ENCODE assay signal across 8 cellular contexts in the genomic region with DNA sequence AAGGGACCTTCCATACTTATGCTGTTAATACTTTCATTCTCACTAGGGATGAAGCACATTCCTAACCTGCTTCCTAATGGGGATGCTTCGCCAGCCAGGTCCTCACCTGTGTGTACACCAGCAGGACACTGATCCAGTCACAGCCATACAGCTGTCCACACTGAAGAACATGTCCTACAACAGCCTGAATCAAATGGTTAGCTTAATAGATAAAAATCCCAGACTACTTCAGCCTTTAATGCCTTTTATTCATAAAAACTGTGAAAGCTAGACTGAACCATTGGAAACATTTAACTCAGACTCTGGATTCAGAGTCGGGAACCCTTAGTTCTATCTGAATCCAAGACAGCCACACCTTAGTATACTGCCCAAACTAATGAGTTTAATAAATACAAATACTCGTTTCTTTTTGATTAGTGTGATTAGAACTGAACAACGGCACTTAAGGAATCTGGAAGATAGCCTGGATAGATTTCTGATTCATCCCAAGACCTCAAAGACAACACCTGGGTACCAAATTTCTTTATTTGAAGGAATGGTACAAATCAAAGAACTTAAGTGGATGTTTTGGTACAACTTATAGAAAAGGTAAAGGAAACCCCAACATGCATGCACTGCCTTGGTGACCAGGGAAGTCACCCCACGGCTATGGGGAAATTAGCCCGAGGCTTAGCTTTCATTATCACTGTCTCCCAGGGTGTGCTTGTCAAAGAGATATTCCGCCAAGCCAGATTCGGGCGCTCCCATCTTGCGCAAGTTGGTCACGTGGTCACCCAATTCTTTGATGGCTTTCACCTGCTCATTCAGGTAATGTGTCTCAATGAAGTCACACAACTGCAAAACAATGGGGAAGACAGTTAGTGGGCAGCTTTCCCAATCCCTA. TPM values are rescaled to one million over a fixed set of nuclear protein-coding genes. Genes with fewer than 3 reads are reported as not detected.
DNase-seq lines count a peak whose midpoint lies in the region; ATAC-seq, FAIRE-seq and TF ChIP-seq lines count a peak whose summit lies in the region.
"Not testable (repeated sequence)": the region's sequence is repeated elsewhere in the genome, so short reads cannot be mapped to it uniquely, and the experiment has no call there.

No MANE protein-coding gene starts in this region.

- H3K36me3 ChIP-seq in CD8-positive, alpha-beta T cell (ENCODE audit: insufficient read depth, low read length), result peaks cover 17% of the 10 kb centered on the region
- H3K36me3 ChIP-seq in astrocyte (ENCODE audit: insufficient read depth, low read length) (peaks cover 22% of the 10 kb centered on the region), right lobe of liver (peaks cover 0 to 28% (median 14%) of the 10 kb centered on the region in 4 donors)
- H3K36me3 ChIP-seq in parathyroid adenoma (ENCODE audit: control insufficient read depth, insufficient read depth, low read length), result not testable (repeated sequence)

- FAIRE-seq in astrocyte (lab: Jason Lieb, UNC), result not testable (repeated sequence)

- H3K4me3 ChIP-seq in CD8-positive, alpha-beta T cell (ENCODE audit: low read depth, low read length); astrocyte (ENCODE audit: insufficient read depth, low read depth, low read length): not testable (repeated sequence)
- peak overlapping the region; percentile 95 for H3K4me3 ChIP-seq in NB4 (ENCODE audit: low read depth, low read length)
- peak overlapping the region; percentile 100 for H3K4me3 ChIP-seq in epithelial cell of proximal tubule (ENCODE audit: low read depth, low read length)
- H3K4me3 ChIP-seq in right lobe of liver, result peak overlapping the region in 1 of 3 donors; percentile 98
- peak overlapping the region; percentile 97 for H3K4me3 ChIP-seq in parathyroid adenoma (ENCODE audit: low read depth, low read length)

- H3K27me3 ChIP-seq in CD8-positive, alpha-beta T cell (ENCODE audit: insufficient read depth, low read length); astrocyte (ENCODE audit: insufficient read depth, low read length); right lobe of liver; parathyroid adenoma (ENCODE audit: control insufficient read depth, insufficient read depth, low read length): not testable (repeated sequence)

- intact Hi-C loops in CD8-positive, alpha-beta T cell (cut with DNase I, micrococcal nuclease); right lobe of liver (cut with DNase I): not testable (repeated sequence)

- CTCF ChIA-PET in CD8-positive, alpha-beta T cell (lab: Charles Lee), result interaction anchor here (0.9 to 1.2 kb wide), 4 partner anchors 66 to 144 kb away, joined by 3 to 5 read pairs (median 3); no protein-coding TSS in a partner anchor

- H4K20me1 ChIP-seq in astrocyte (ENCODE audit: insufficient read depth, low read length), result peaks cover 59% of the 10 kb centered on the region

- H3K9me3 ChIP-seq in CD8-positive, alpha-beta T cell (ENCODE audit: low read length); astrocyte (ENCODE audit: insufficient read depth, low read depth, low read length); right lobe of liver; parathyroid adenoma (ENCODE audit: control insufficient read depth, low read length): not testable (repeated sequence)

- H3K27ac Mint-ChIP-seq in CD8-positive, alpha-beta T cell, result peak overlapping the region; percentile 87
- peak overlapping the region; percentile 29 for H3K27ac Mint-ChIP-seq in astrocyte (ENCODE audit: unreplicated experiment)

- H3K9me3 Mint-ChIP-seq in CD8-positive, alpha-beta T cell; astrocyte (ENCODE audit: unreplicated experiment): not testable (repeated sequence)

- peaks cover 40% of the 10 kb centered on the region for H3K4me1 ChIP-seq in CD8-positive, alpha-beta T cell (ENCODE audit: insufficient read depth, low read length)
- H3K4me1 ChIP-seq in astrocyte (ENCODE audit: insufficient read depth, low read length) (peaks cover 17% of the 10 kb centered on the region), right lobe of liver (peaks cover 0 to 49% (median 14%) of the 10 kb centered on the region in 4 donors)
- H3K4me1 ChIP-seq in parathyroid adenoma, result not testable (repeated sequence)

- H3K9ac ChIP-seq in astrocyte (ENCODE audit: low read length); parathyroid adenoma: not testable (repeated sequence)

- peaks cover 41% of the 10 kb centered on the region for H3K79me2 ChIP-seq in astrocyte (ENCODE audit: insufficient read depth, low read length)
- H3K79me2 ChIP-seq in parathyroid adenoma, result not testable (repeated sequence)

- H3K4me2 ChIP-seq in astrocyte (ENCODE audit: low read length) (peak overlapping the region; percentile 94), parathyroid adenoma (ENCODE audit: low read length) (peak overlapping the region; percentile 17)

- POLR2A ChIA-PET in CD8-positive, alpha-beta T cell (lab: Charles Lee), result interaction anchor here (0.7 kb wide), 1 partner anchor 36 kb away, joined by 3 read pairs; no protein-coding TSS in a partner anchor

- 31% methylated on average over 9 of the region's 11 CpGs for WGBS in right lobe of liver (ENCODE audit: insufficient coverage, low coverage, low lambda C conversion rate, missing lambda C conversion rate)

- peaks cover 40% of the 10 kb centered on the region for H3K36me3 Mint-ChIP-seq in CD8-positive, alpha-beta T cell
- H3K36me3 Mint-ChIP-seq in astrocyte (ENCODE audit: low read depth, unreplicated experiment), result peaks cover 30% of the 10 kb centered on the region

- peak overlapping the region; percentile 96 for H3K4me3 Mint-ChIP-seq in CD8-positive, alpha-beta T cell
- peak overlapping the region; percentile 93 for H3K4me3 Mint-ChIP-seq in astrocyte (ENCODE audit: unreplicated experiment)

- not testable (repeated sequence) for H2AFZ ChIP-seq in astrocyte (ENCODE audit: low read depth, low read length); parathyroid adenoma

- H3K27ac ChIP-seq in CD8-positive, alpha-beta T cell (ENCODE audit: low read depth, low read length); astrocyte (ENCODE audit: low read depth, low read length): not testable (repeated sequence)
- H3K27ac ChIP-seq in right lobe of liver (peak overlapping the region; percentile 35 to 93 (median 93)), parathyroid adenoma (peak overlapping the region; percentile 99), temporal lobe (ENCODE audit: low read depth, low read length) (peak overlapping the region; percentile 47)

- peaks cover 43% of the 10 kb centered on the region for H3K4me1 Mint-ChIP-seq in CD8-positive, alpha-beta T cell (ENCODE audit: low read depth)
- H3K4me1 Mint-ChIP-seq in astrocyte (ENCODE audit: low read depth, unreplicated experiment), result peaks cover 23% of the 10 kb centered on the region

- peak; percentile 5 for ATAC-seq in CD8-positive, alpha-beta T cell
- peak in 1 of 4 donors; percentile 6 for ATAC-seq in right lobe of liver

- not testable (repeated sequence) for H3K27me3 Mint-ChIP-seq in CD8-positive, alpha-beta T cell (ENCODE audit: low read depth); astrocyte (ENCODE audit: low read depth, unreplicated experiment)

- TF ChIP-seq POLR2A in NB4 (IDR thresholded peaks at IDR 0.05; ENCODE audit: extremely low read depth, insufficient read length); right lobe of liver (IDR thresholded peaks at IDR 0.05): not testable (repeated sequence)

- DNase-seq in CD8-positive, alpha-beta T cell, result peak in 2 of 7 experiments; percentile 41 to 42
- not testable (repeated sequence) for DNase-seq in NB4 (ENCODE audit: low read depth); astrocyte (ENCODE audit: low read depth); epithelial cell of proximal tubule (ENCODE audit: low read depth)
- DNase-seq in activated CD4-positive, CD25-positive, alpha-beta regulatory T cell treated with anti-CD3 and anti-CD28 coated beads, Interleukin-2, amount 50 U/mL, for 72 hours, result peak; percentile 21
- peak in 2 of 3 donors; percentile 48 to 71 for DNase-seq in right lobe of liver

- not testable (repeated sequence) for TF ChIP-seq CTCF in CD8-positive, alpha-beta T cell (IDR thresholded peaks at IDR 0.05); NB4 (IDR thresholded peaks at IDR 0.05; ENCODE audit: low read depth, low read length); astrocyte (IDR thresholded peaks at IDR 0.05; ENCODE audit: insufficient read depth, low read depth, low read length); epithelial cell of proximal tubule (conservative IDR thresholded peaks at IDR 0.05; ENCODE audit: low read depth, low read length); right lobe of liver (IDR thresholded peaks at IDR 0.05); parathyroid adenoma (IDR thresholded peaks at IDR 0.05)

RNA-seq across cellular contexts. Expression of gene FTH1, which starts 3.1 kb away (rescaled TPM):
- total RNA-seq in CD8-positive, alpha-beta T cell, result 1,000 to 10,000 TPM; 2,788 to 2,859 TPM
- total RNA-seq in astrocyte, result 2,052 and 2,092 TPM in 2 replicates
- total RNA-seq in epithelial cell of proximal tubule, result 518 and 789 TPM in 2 replicates
- 1,000 to 10,000 TPM; 1,131 to 2,981 (median 2,140) TPM for total RNA-seq in right lobe of liver
- total RNA-seq in temporal lobe, result 649 TPM

RNA-seq across cellular contexts. Expression of gene BEST1, which starts 14.1 kb away (rescaled TPM):
- under 1 TPM; 0.08 to 0.31 TPM for total RNA-seq in CD8-positive, alpha-beta T cell
- 0.60 and 0.66 TPM in 2 replicates for total RNA-seq in astrocyte
- total RNA-seq in epithelial cell of proximal tubule, result 0.12 TPM in 1 of 2 replicates, not detected in the other
- total RNA-seq in right lobe of liver, result 1 to 10 TPM in 3 of 6 experiments, under 1 TPM in 3; 0.55 to 2.3 (median 0.91) TPM
- total RNA-seq in temporal lobe, result 0.49 TPM

RNA-seq across cellular contexts. Expression of gene RAB3IL1, which starts 46.9 kb away (rescaled TPM):
- total RNA-seq in CD8-positive, alpha-beta T cell, result not detected
- 0.91 and 1.7 TPM in 2 replicates for total RNA-seq in astrocyte
- 0.12 and 0.22 TPM in 2 replicates for total RNA-seq in epithelial cell of proximal tubule
- 1 to 10 TPM; 3.2 to 9.1 (median 4.2) TPM for total RNA-seq in right lobe of liver
- 3.7 TPM for total RNA-seq in temporal lobe
